Comparison of ENCODE assay signal across 17 cellular contexts in genomic region chr12:101909646-101910045, GRCh38. TPM values are rescaled to one million over a fixed set of nuclear protein-coding genes. Genes with fewer than 3 reads are reported as not detected.
DNase-seq lines count a peak whose midpoint lies in the region; ATAC-seq and TF ChIP-seq lines count a peak whose summit lies in the region.
"Had no signal": no experiment of that assay in that cellular context is flagged by ENCODE, and none has a peak within 500 bp of the region (broad histone marks: within the 10 kb centered on the region; RNA-seq: fewer than 3 reads in every experiment).

No MANE protein-coding gene starts in this region.

- H3K36me3 Mint-ChIP-seq in natural killer cell treated with Interleukin-12 subunit alpha and Interleukin-12 subunit beta and Interleukin-15 and Interleukin-18, amount 100 ng/mL, for 72 hours = no peaks in the 10 kb centered on the region
- no peaks in the 10 kb centered on the region for H3K36me3 Mint-ChIP-seq in natural killer cell
- no peaks in the 10 kb centered on the region for H3K36me3 Mint-ChIP-seq in IgD-negative memory B cell

- no peak for TF ChIP-seq CTCF in natural killer cell (IDR thresholded peaks at IDR 0.05)

- peak overlapping the region; percentile 47 for H3K4me3 Mint-ChIP-seq in natural killer cell treated with Interleukin-12 subunit alpha and Interleukin-12 subunit beta and Interleukin-15 and Interleukin-18, amount 100 ng/mL, for 72 hours
- H3K4me3 Mint-ChIP-seq in natural killer cell (no peak overlapping the region), IgD-negative memory B cell (peak overlapping the region; percentile 84 to 93 (median 88))

- H3K27me3 ChIP-seq in duodenal mucosa (ENCODE audit: control insufficient read depth in 1 of 2, insufficient read depth in 2 of 2, low read length in 2 of 2) = no peaks in the 10 kb centered on the region
- H3K27me3 ChIP-seq: cardiac muscle cell, uterus had no signal

- H3K9me3 Mint-ChIP-seq in natural killer cell treated with Interleukin-12 subunit alpha and Interleukin-12 subunit beta and Interleukin-15 and Interleukin-18, amount 100 ng/mL, for 72 hours = no peaks in the 10 kb centered on the region
- H3K9me3 Mint-ChIP-seq in natural killer cell = no peaks in the 10 kb centered on the region
- H3K9me3 Mint-ChIP-seq in IgD-negative memory B cell = no peaks in the 10 kb centered on the region

- intact Hi-C loops in natural killer cell (cut with micrococcal nuclease) (no loop called here), sciatic nerve (cut with DNase I) (no loop called here)

- H3K27me3 Mint-ChIP-seq in natural killer cell treated with Interleukin-12 subunit alpha and Interleukin-12 subunit beta and Interleukin-15 and Interleukin-18, amount 100 ng/mL, for 72 hours = no peaks in the 10 kb centered on the region
- H3K27me3 Mint-ChIP-seq in natural killer cell (ENCODE audit: low read depth in 2 of 2) (no peaks in the 10 kb centered on the region), IgD-negative memory B cell (no peaks in the 10 kb centered on the region)

- H3K27ac ChIP-seq in duodenal mucosa (ENCODE audit: low read depth, low read length) = no peak overlapping the region
- H3K27ac ChIP-seq: cardiac muscle cell, parathyroid adenoma, PC-9, uterus had no signal

- no peak overlapping the region for H3K9ac ChIP-seq in duodenal mucosa (ENCODE audit: low read depth in 1 of 2, low read length in 2 of 2)
- H3K9ac ChIP-seq: parathyroid adenoma had no signal

- DNase-seq in natural killer cell treated with Interleukin-12 subunit alpha and Interleukin-12 subunit beta and Interleukin-15 and Interleukin-18, amount 100 ng/mL, for 72 hours (ENCODE audit: low spot score) = no peak
- DNase-seq in natural killer cell (no peak), sciatic nerve (ENCODE audit: low spot score) (no peak)
- DNase-seq: activated CD4-positive, alpha-beta T cell treated with anti-CD3 and anti-CD28 coated beads, Interleukin-2, amount 50 U/mL, for 48 hours; DND-41; mesenchymal stem cell; NCI-H2171; PC-9; stimulated activated CD8-positive, alpha-beta memory T cell treated with anti-CD3 and anti-CD28 coated beads, Interleukin-4, amount 100 ng/mL, for 48 hours; uterus had no signal

- peak overlapping the region in 1 of 2 donors; percentile 55 for H3K27ac Mint-ChIP-seq in natural killer cell treated with Interleukin-12 subunit alpha and Interleukin-12 subunit beta and Interleukin-15 and Interleukin-18, amount 100 ng/mL, for 72 hours
- H3K27ac Mint-ChIP-seq in natural killer cell (no peak overlapping the region), IgD-negative memory B cell (peak overlapping the region; percentile 3 to 87 (median 83))

- H3K9me3 ChIP-seq in duodenal mucosa (ENCODE audit: control insufficient read depth in 1 of 2, low read length in 2 of 2) = no peaks in the 10 kb centered on the region
- H3K9me3 ChIP-seq: uterus had no signal

- ATAC-seq in natural killer cell treated with Interleukin-12 subunit alpha and Interleukin-12 subunit beta and Interleukin-15 and Interleukin-18, amount 100 ng/mL, for 72 hours = no peak
- ATAC-seq in natural killer cell (no peak), sciatic nerve (no peak), esophagus mucosa (no peak), HG02840 (IDR thresholded peaks at IDR 0.05; ENCODE audit: low FRiP score, unreplicated experiment) (no peak), SK-N-SH treated with all-trans-retinoic acid at 6 μM for 48 hours (no peak)

- no peaks in the 10 kb centered on the region for H3K36me3 ChIP-seq in duodenal mucosa (ENCODE audit: control insufficient read depth in 1 of 2, insufficient read depth in 2 of 2, low read length in 2 of 2)
- H3K36me3 ChIP-seq: cardiac muscle cell, uterus had no signal

- H3K4me3 ChIP-seq in duodenal mucosa (ENCODE audit: low read depth in 1 of 2, low read length in 2 of 2) = peak overlapping the region; percentile 35 to 36
- H3K4me3 ChIP-seq: cardiac muscle cell, PC-9, uterus had no signal

- no peaks in the 10 kb centered on the region for H3K4me1 Mint-ChIP-seq in natural killer cell treated with Interleukin-12 subunit alpha and Interleukin-12 subunit beta and Interleukin-15 and Interleukin-18, amount 100 ng/mL, for 72 hours (ENCODE audit: low read depth in 2 of 2)
- H3K4me1 Mint-ChIP-seq in natural killer cell = no peaks in the 10 kb centered on the region
- H3K4me1 Mint-ChIP-seq in IgD-negative memory B cell = peaks cover 14 to 30% (median 30%) of the 10 kb centered on the region in 3 donors

- peaks cover 0 to 5% of the 10 kb centered on the region in 2 donors for H3K4me1 ChIP-seq in duodenal mucosa (ENCODE audit: control insufficient read depth in 1 of 2, insufficient read depth in 2 of 2, low read length in 2 of 2)
- H3K4me1 ChIP-seq: parathyroid adenoma, uterus had no signal

TF ChIP-seq in SK-N-SH treated with all-trans-retinoic acid at 6 μM for 48 hours, 23 proteins besides CTCF, POLR2A, EP300 and RAD21 (continues in another document):
- TF ChIP-seq TCF4 (CRISPR knock-in tag; IDR thresholded peaks at IDR 0.05; ENCODE audit: borderline replicate concordance) (no peak), ZFP30 (CRISPR knock-in tag; IDR thresholded peaks at IDR 0.05) (no peak), ZNF565 (CRISPR knock-in tag; conservative IDR thresholded peaks at IDR 0.05; ENCODE audit: low read depth) (no peak), ZFP3 (CRISPR knock-in tag; IDR thresholded peaks at IDR 0.05) (no peak), ZC3H10 (CRISPR knock-in tag; IDR thresholded peaks at IDR 0.05) (no peak), ARNTL (CRISPR knock-in tag; IDR thresholded peaks at IDR 0.05; ENCODE audit: borderline replicate concordance, low read depth) (no peak), ZNF8 (CRISPR knock-in tag; IDR thresholded peaks at IDR 0.05) (no peak), BACH2 (CRISPR knock-in tag; IDR thresholded peaks at IDR 0.05; ENCODE audit: borderline replicate concordance) (no peak), ESRRG (CRISPR knock-in tag; IDR thresholded peaks at IDR 0.05) (no peak), SNAI2 (CRISPR knock-in tag; IDR thresholded peaks at IDR 0.05) (no peak), ZNF70 (CRISPR knock-in tag; IDR thresholded peaks at IDR 0.05) (no peak), TOX (CRISPR knock-in tag; IDR thresholded peaks at IDR 0.05; ENCODE audit: borderline replicate concordance) (no peak), RARB (CRISPR knock-in tag; IDR thresholded peaks at IDR 0.05) (no peak), OSR1 (CRISPR knock-in tag; IDR thresholded peaks at IDR 0.05) (no peak), PATZ1 (CRISPR knock-in tag; IDR thresholded peaks at IDR 0.05; ENCODE audit: borderline replicate concordance) (no peak)
- TF ChIP-seq, protein P1, sequence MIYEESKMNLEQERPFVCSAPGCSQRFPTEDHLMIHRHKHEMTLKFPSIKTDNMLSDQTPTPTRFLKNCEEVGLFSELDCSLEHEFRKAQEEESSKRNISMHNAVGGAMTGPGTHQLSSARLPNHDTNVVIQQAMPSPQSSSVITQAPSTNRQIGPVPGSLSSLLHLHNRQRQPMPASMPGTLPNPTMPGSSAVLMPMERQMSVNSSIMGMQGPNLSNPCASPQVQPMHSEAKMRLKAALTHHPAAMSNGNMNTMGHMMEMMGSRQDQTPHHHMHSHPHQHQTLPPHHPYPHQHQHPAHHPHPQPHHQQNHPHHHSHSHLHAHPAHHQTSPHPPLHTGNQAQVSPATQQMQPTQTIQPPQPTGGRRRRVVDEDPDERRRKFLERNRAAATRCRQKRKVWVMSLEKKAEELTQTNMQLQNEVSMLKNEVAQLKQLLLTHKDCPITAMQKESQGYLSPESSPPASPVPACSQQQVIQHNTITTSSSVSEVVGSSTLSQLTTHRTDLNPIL (CRISPR knock-in tag; IDR thresholded peaks at IDR 0.05; ENCODE audit: low read depth) = no peak
- TF ChIP-seq, protein P2, sequence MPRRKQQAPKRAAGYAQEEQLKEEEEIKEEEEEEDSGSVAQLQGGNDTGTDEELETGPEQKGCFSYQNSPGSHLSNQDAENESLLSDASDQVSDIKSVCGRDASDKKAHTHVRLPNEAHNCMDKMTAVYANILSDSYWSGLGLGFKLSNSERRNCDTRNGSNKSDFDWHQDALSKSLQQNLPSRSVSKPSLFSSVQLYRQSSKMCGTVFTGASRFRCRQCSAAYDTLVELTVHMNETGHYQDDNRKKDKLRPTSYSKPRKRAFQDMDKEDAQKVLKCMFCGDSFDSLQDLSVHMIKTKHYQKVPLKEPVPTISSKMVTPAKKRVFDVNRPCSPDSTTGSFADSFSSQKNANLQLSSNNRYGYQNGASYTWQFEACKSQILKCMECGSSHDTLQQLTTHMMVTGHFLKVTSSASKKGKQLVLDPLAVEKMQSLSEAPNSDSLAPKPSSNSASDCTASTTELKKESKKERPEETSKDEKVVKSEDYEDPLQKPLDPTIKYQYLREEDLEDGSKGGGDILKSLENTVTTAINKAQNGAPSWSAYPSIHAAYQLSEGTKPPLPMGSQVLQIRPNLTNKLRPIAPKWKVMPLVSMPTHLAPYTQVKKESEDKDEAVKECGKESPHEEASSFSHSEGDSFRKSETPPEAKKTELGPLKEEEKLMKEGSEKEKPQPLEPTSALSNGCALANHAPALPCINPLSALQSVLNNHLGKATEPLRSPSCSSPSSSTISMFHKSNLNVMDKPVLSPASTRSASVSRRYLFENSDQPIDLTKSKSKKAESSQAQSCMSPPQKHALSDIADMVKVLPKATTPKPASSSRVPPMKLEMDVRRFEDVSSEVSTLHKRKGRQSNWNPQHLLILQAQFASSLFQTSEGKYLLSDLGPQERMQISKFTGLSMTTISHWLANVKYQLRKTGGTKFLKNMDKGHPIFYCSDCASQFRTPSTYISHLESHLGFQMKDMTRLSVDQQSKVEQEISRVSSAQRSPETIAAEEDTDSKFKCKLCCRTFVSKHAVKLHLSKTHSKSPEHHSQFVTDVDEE (CRISPR knock-in tag; IDR thresholded peaks at IDR 0.05) = no peak

RNA-seq across cellular contexts. Expression of gene DRAM1, which starts 32.3 kb away (rescaled TPM):
- 10 to 100 TPM; 24.5 to 63.0 TPM for total RNA-seq in natural killer cell treated with Interleukin-12 subunit alpha and Interleukin-12 subunit beta and Interleukin-15 and Interleukin-18, amount 100 ng/mL, for 72 hours
- total RNA-seq in natural killer cell (10 to 100 TPM in 1 of 3 donors, 1 to 10 TPM in 2; 9.8 to 10.5 (median 10.0) TPM), sciatic nerve (21.6 TPM), esophagus mucosa (3.0 TPM)
- polyA plus RNA-seq in IgD-negative memory B cell = 7.4 TPM

Comparison
In these comparisons a context has a peak if more than half of its experiments do, and no peak if none do; other contexts are left out.
1. H3K27ac Mint-ChIP-seq: peak in IgD-negative memory B cell (3 of 3); none in natural killer cell (0 of 2).